24 cellular contexts compared by ENCODE assay signal in the genomic region with DNA sequence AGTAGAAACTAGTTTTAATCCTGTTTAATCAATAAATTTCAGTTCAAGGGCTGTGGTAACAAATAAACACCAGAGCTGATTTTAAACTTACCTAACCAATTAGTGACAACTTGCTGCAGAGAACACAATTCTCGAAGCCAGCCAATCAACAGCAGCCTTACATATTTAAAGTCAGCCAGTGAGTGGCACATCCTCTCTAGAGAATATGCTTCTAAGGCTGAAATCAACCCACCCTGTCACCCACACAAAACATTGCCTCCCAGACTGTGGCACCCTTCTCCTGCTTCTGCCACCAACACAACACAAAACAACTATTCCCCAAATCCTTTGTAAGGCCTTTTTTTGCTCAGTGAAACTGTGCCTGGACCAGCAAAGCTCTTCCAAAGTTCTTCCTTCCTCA.
"Had no signal": no experiment of that assay in that cellular context is flagged by ENCODE, and none has a peak within 500 bp of the region (broad histone marks: within the 10 kb centered on the region; RNA-seq: fewer than 3 reads in every experiment).

No MANE protein-coding gene starts in this region.

- H3K36me3 ChIP-seq: heart left ventricle, spleen, upper lobe of right lung had no signal

- H3K9me3 ChIP-seq: heart left ventricle, mucosa of descending colon, spleen, upper lobe of right lung had no signal

- H3K27ac ChIP-seq: epithelial cell of prostate, heart left ventricle, upper lobe of right lung had no signal

- H3K27me3 ChIP-seq: heart left ventricle, spleen, upper lobe of right lung had no signal

- DNase-seq: activated CD4-positive, alpha-beta T cell treated with anti-CD3 and anti-CD28 coated beads, Interleukin-2, amount 50 U/mL, for 4 hours; activated effector memory CD4-positive, alpha-beta T cell treated with Interleukin-2 at 50 U/mL for 16 hours; activated naive CD4-positive, alpha-beta T cell treated with anti-CD3 and anti-CD28 coated beads for 36 hours; activated naive CD8-positive, alpha-beta T cell treated with anti-CD3 and anti-CD28 coated beads, Interleukin-2, amount 10 ng/mL, durations not matched to agents 7 days and 5 days; activated T-cell treated with anti-CD3 and anti-CD28 coated beads, Interleukin-2, amount 50 U/mL, for 72 hours; amygdala; cerebellar nuclear complex; cortex of kidney; heart left ventricle; left cardiac atrium; mesendoderm; mucosa of descending colon; naive B cell; occipital lobe; retina; spleen; stimulated activated CD4-positive, alpha-beta T cell treated with anti-CD3 and anti-CD28 coated beads, Interleukin-4, amount 100 ng/mL, for 1 hour; stimulated activated naive CD4-positive, alpha-beta T cell treated with Interleukin-2 at 50 U/mL for 16 hours; T-helper 9 cell; upper lobe of right lung had no signal

- H3K4me3 Mint-ChIP-seq: activated naive CD4-positive, alpha-beta T cell treated with anti-CD3 and anti-CD28 coated beads for 36 hours; activated naive CD8-positive, alpha-beta T cell treated with anti-CD3 and anti-CD28 coated beads, Interleukin-2, amount 10 ng/mL, durations not matched to agents 7 days and 5 days; activated T-cell treated with anti-CD3 and anti-CD28 coated beads, Interleukin-2, amount 50 U/mL, for 72 hours; neural crest cell; WTC11 had no signal

- H3K4me1 Mint-ChIP-seq: activated naive CD8-positive, alpha-beta T cell treated with anti-CD3 and anti-CD28 coated beads, Interleukin-2, amount 10 ng/mL, durations not matched to agents 7 days and 5 days had no signal

- H3K27ac Mint-ChIP-seq: activated naive CD4-positive, alpha-beta T cell treated with anti-CD3 and anti-CD28 coated beads for 36 hours; activated naive CD8-positive, alpha-beta T cell treated with anti-CD3 and anti-CD28 coated beads, Interleukin-2, amount 10 ng/mL, durations not matched to agents 7 days and 5 days; activated T-cell treated with anti-CD3 and anti-CD28 coated beads, Interleukin-2, amount 50 U/mL, for 72 hours; naive B cell; progenitor cell of endocrine pancreas; WTC11 had no signal

- H3K9me3 Mint-ChIP-seq: activated naive CD4-positive, alpha-beta T cell treated with anti-CD3 and anti-CD28 coated beads for 36 hours; activated naive CD8-positive, alpha-beta T cell treated with anti-CD3 and anti-CD28 coated beads, Interleukin-2, amount 10 ng/mL, durations not matched to agents 7 days and 5 days; activated T-cell treated with anti-CD3 and anti-CD28 coated beads, Interleukin-2, amount 50 U/mL, for 72 hours; naive B cell; neural crest cell; WTC11 had no signal

- H3K4me3 ChIP-seq: heart left ventricle, mucosa of descending colon, spleen, upper lobe of right lung had no signal

- H3K36me3 Mint-ChIP-seq: activated naive CD8-positive, alpha-beta T cell treated with anti-CD3 and anti-CD28 coated beads, Interleukin-2, amount 10 ng/mL, durations not matched to agents 7 days and 5 days; naive B cell; WTC11 had no signal

- ATAC-seq: activated T-cell treated with anti-CD3 and anti-CD28 coated beads, Interleukin-2, amount 50 U/mL, for 72 hours; heart left ventricle; left cardiac atrium; mucosa of descending colon; upper lobe of right lung; WTC11 had no signal
